30 cellular contexts compared by ENCODE assay signal in the genomic region with DNA sequence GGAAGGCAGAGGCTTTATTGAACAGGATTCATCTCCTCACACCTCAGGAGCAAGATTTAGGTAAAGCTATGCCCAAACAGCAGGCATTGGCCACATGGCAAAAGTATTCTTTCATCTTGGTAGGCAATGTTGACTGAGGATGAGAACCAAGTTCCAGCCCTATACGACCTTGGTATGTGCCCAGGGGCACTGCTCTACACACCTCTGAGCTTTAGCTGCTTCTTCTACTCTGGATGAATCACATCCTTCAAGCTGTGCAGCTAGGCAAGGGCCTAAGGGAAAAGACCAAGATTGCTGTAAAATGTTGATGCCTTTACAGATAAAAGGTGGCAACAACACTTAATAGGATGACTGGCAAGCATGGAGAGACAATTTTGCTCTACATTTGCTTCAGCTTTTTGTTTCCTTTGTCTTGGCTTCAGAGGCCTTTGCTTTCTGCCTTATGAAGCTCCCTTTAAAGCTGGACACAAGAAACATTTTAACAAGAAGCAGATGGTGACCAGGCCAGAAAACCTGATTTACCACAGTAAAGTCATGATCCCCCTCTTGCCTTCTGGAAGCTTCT.
A peak's percentile ranks its signal among the peaks of the same experiment; 100 is the strongest.
DNase-seq lines count a peak whose midpoint lies in the region; ATAC-seq and TF ChIP-seq lines count a peak whose summit lies in the region.
"Had no signal": no experiment of that assay in that cellular context is flagged by ENCODE, and none has a peak within 500 bp of the region (broad histone marks: within the 10 kb centered on the region; RNA-seq: fewer than 3 reads in every experiment).

No MANE protein-coding gene starts in this region.

- H2AK5ac ChIP-seq in trophoblast cell (ENCODE audit: low read length), result no peak overlapping the region

- ATAC-seq in HG03159 (IDR thresholded peaks at IDR 0.05; ENCODE audit: unreplicated experiment), result no peak
- no peak for ATAC-seq in mucosa of descending colon
- ATAC-seq: activated CD4-positive, alpha-beta T cell treated with anti-CD3 and anti-CD28 coated beads for 36 hours; left cardiac atrium; SK-N-SH treated with all-trans-retinoic acid at 6 μM for 48 hours; T-helper 17 cell had no signal

- H3K36me3 ChIP-seq in trophoblast cell (ENCODE audit: control insufficient read depth in 1 of 2, insufficient read depth in 2 of 2, low read length in 2 of 2) (no peaks in the 10 kb centered on the region), mucosa of descending colon (ENCODE audit: low read depth) (no peaks in the 10 kb centered on the region)
- H3K36me3 ChIP-seq: neural progenitor cell, right atrium auricular region, spleen had no signal

- H2BK5ac ChIP-seq in trophoblast cell (ENCODE audit: low read depth, low read length, poor library complexity), result no peak overlapping the region

- H3K79me1 ChIP-seq in trophoblast cell (ENCODE audit: low read length), result no peaks in the 10 kb centered on the region

- no peak overlapping the region for H3K4me2 ChIP-seq in trophoblast cell (ENCODE audit: low read length)
- H3K4me2 ChIP-seq: neural progenitor cell had no signal

- DNase-seq in GM03348 (ENCODE audit: low spot score), result peak; percentile 10
- DNase-seq in NCI-H226, result peak; percentile 37
- DNase-seq in epithelial cell of prostate (ENCODE audit: low read depth, low spot score), result peak; percentile 10
- DNase-seq in trophoblast cell, result peak; percentile 3 to 42
- DNase-seq in mucosa of descending colon, result no peak
- no peak for DNase-seq in HT-29 (ENCODE audit: low spot score)
- no peak for DNase-seq in NCI-H1417 (lab: John Stamatoyannopoulos, UW)
- DNase-seq: activated CD4-positive, alpha-beta T cell treated with anti-CD3 and anti-CD28 coated beads for 36 hours; activated gamma-delta T cell; activated T-cell treated with anti-CD3 and anti-CD28 coated beads for 4 hours; Caco-2; cerebellar nuclear complex; DMS79; dorsolateral prefrontal cortex; left cardiac atrium; NCI-H1048; NCI-H187; NCI-H2171 treated with DMSO at 0.1 percent for 48 hours; NCI-H526 treated with DMSO at 0.1 percent for 48 hours; RPMI8226; spleen; stimulated activated CD4-positive, alpha-beta T cell treated with anti-CD3 and anti-CD28 coated beads, Interleukin-4, amount 100 ng/mL, for 1 hour; T-helper 17 cell had no signal

- no peak overlapping the region for H2BK120ac ChIP-seq in trophoblast cell (ENCODE audit: insufficient read depth, low read length, poor library complexity)

- H2AFZ ChIP-seq in trophoblast cell (ENCODE audit: insufficient read depth, low read length, poor library complexity), result no peak overlapping the region
- H2AFZ ChIP-seq: neural progenitor cell, parathyroid adenoma had no signal

- intact Hi-C loops in mucosa of descending colon (cut with DNase I, micrococcal nuclease), result no loop called here

- no CpG with 5 or more reads among the region's 1 CpG for WGBS in trophoblast cell (ENCODE audit: extremely low coverage, insufficient coverage, insufficient read length)

- H4K12ac ChIP-seq in trophoblast cell (ENCODE audit: low read depth, low read length), result no peak overlapping the region

- no peak overlapping the region for H3K18ac ChIP-seq in trophoblast cell (ENCODE audit: low read length)

- H3K23ac ChIP-seq in trophoblast cell (ENCODE audit: low read length), result no peak overlapping the region

- H4K8ac ChIP-seq in trophoblast cell (ENCODE audit: low read depth, low read length), result no peak overlapping the region

- H3K4me3 ChIP-seq in trophoblast cell (ENCODE audit: low read depth, low read length) (no peak overlapping the region), mucosa of descending colon (no peak overlapping the region)
- H3K4me3 ChIP-seq: dorsolateral prefrontal cortex, neural progenitor cell, right atrium auricular region, spleen had no signal

- TF ChIP-seq CTCF in mucosa of descending colon (IDR thresholded peaks at IDR 0.05), result no peak

- H3K4me1 ChIP-seq in trophoblast cell (ENCODE audit: control insufficient read depth in 1 of 2, insufficient read depth in 2 of 2, low read length in 2 of 2) (no peaks in the 10 kb centered on the region), mucosa of descending colon (ENCODE audit: low read depth) (no peaks in the 10 kb centered on the region)
- H3K4me1 ChIP-seq: neural progenitor cell, parathyroid adenoma, right atrium auricular region, spleen had no signal

- H3K27me3 ChIP-seq in trophoblast cell (ENCODE audit: insufficient read depth, low read length), result no peaks in the 10 kb centered on the region
- H3K27me3 ChIP-seq: dorsolateral prefrontal cortex, neural progenitor cell, right atrium auricular region, spleen had no signal

- no peak overlapping the region for H2BK12ac ChIP-seq in trophoblast cell (ENCODE audit: low read length)

- H3K9me3 ChIP-seq in trophoblast cell (ENCODE audit: insufficient read depth, low read depth, low read length), result no peaks in the 10 kb centered on the region
- H3K9me3 ChIP-seq in mucosa of descending colon, result no peaks in the 10 kb centered on the region
- H3K9me3 ChIP-seq: right atrium auricular region had no signal

- H3K27ac ChIP-seq in epithelial cell of prostate (no peak overlapping the region), trophoblast cell (ENCODE audit: low read depth, low read length) (no peak overlapping the region)
- H3K27ac ChIP-seq: C4-2B, dorsolateral prefrontal cortex, HL-60, neural progenitor cell, parathyroid adenoma, right atrium auricular region, spleen had no signal

- H3K4ac ChIP-seq in trophoblast cell (ENCODE audit: low read depth, low read length), result no peak overlapping the region

- no peak overlapping the region for H3K14ac ChIP-seq in trophoblast cell (ENCODE audit: low read length)

- H3K79me2 ChIP-seq in trophoblast cell (ENCODE audit: control insufficient read depth, insufficient read depth, low read length, poor library complexity), result no peaks in the 10 kb centered on the region
- H3K79me2 ChIP-seq: parathyroid adenoma had no signal

- H4K91ac ChIP-seq in trophoblast cell (ENCODE audit: low read depth, low read length), result no peak overlapping the region

- H3K9ac ChIP-seq in trophoblast cell (ENCODE audit: low read length), result no peak overlapping the region
- H3K9ac ChIP-seq: neural progenitor cell, parathyroid adenoma had no signal

Comparison
In these comparisons a context has a peak if more than half of its experiments do, and no peak if none do; other contexts are left out.
1. DNase-seq: peak in GM03348 (single experiment), NCI-H226 (single experiment), epithelial cell of prostate (single experiment) and trophoblast cell (2 of 2); none in mucosa of descending colon (0 of 3), HT-29 (single experiment) and NCI-H1417 (0 of 3).